10 cellular contexts compared by ENCODE assay signal in genomic region chrX:101619336-101619735, GRCh38. TPM values are rescaled to one million over a fixed set of nuclear protein-coding genes. Genes with fewer than 3 reads are reported as not detected.
DNase-seq lines count a peak whose midpoint lies in the region; ATAC-seq and TF ChIP-seq lines count a peak whose summit lies in the region.
"Had no signal": no experiment of that assay in that cellular context is flagged by ENCODE, and none has a peak within 500 bp of the region (broad histone marks: within the 10 kb centered on the region; RNA-seq: fewer than 3 reads in every experiment).

No MANE protein-coding gene starts in this region.

- no peak overlapping the region for H3K27ac Mint-ChIP-seq in IgD-negative memory B cell

- no peaks in the 10 kb centered on the region for H3K36me3 Mint-ChIP-seq in IgD-negative memory B cell

- H3K4me3 ChIP-seq in GM12865 (ENCODE audit: low read depth, low read length), result no peak overlapping the region

- H3K27me3 Mint-ChIP-seq in IgD-negative memory B cell, result peaks cover 3% of the 10 kb centered on the region

- peak overlapping the region in 3 of 4 donors; percentile 24 to 52 (median 26) for H3K4me3 Mint-ChIP-seq in IgD-negative memory B cell

- DNase-seq in GM12865 (ENCODE audit: low read depth) (peak; percentile 19), NCI-H748 treated with DMSO at 0.1 percent for 48 hours (lab: John Stamatoyannopoulos, UW) (peak; percentile 21), glomerular visceral epithelial cell (ENCODE audit: extremely low spot score) (peak; percentile 15), hepatic stellate cell (ENCODE audit: low spot score) (no peak), 8988T (no peak)
- DNase-seq: GDM1, retina had no signal

- peaks cover 3 to 11% (median 6%) of the 10 kb centered on the region in 3 donors for H3K4me1 Mint-ChIP-seq in IgD-negative memory B cell

- no peak for ATAC-seq in HG02884 (IDR thresholded peaks at IDR 0.05; ENCODE audit: unreplicated experiment)
- no peak for ATAC-seq in esophagus mucosa

- H3K9me3 Mint-ChIP-seq in IgD-negative memory B cell, result no peaks in the 10 kb centered on the region

- TF ChIP-seq CTCF in GM12865 (IDR thresholded peaks at IDR 0.05; ENCODE audit: insufficient read depth, low read depth, low read length, missing control alignments), result no peak

RNA-seq across cellular contexts. Expression of gene ARMCX6, which starts 1.5 kb away (rescaled TPM):
- 57.4 TPM for polyA plus RNA-seq in IgD-negative memory B cell
- total RNA-seq in esophagus mucosa, result 27.9 TPM

RNA-seq across cellular contexts. Expression of gene ARMCX3, which starts 3.6 kb away (rescaled TPM):
- polyA plus RNA-seq in IgD-negative memory B cell, result 19.9 TPM
- 5.4 TPM for total RNA-seq in esophagus mucosa

RNA-seq across cellular contexts. Expression of gene ARMCX2, which starts 40.3 kb away (rescaled TPM):
- polyA plus RNA-seq in IgD-negative memory B cell, result 4.9 TPM
- total RNA-seq in esophagus mucosa, result 3.4 TPM

Comparison
In these comparisons a context has a peak if more than half of its experiments do, and no peak if none do; other contexts are left out.
1. DNase-seq: peak in GM12865 (single experiment), NCI-H748 treated with DMSO at 0.1 percent for 48 hours (single experiment) and glomerular visceral epithelial cell (single experiment); none in hepatic stellate cell (single experiment) and 8988T (single experiment).